Comparison of ENCODE assay signal across 10 cellular contexts in genomic region chr7:55545496-55545895, GRCh38. TPM values are rescaled to one million over a fixed set of nuclear protein-coding genes. Genes with fewer than 3 reads are reported as not detected.
DNase-seq lines count a peak whose midpoint lies in the region; ATAC-seq, FAIRE-seq and TF ChIP-seq lines count a peak whose summit lies in the region.
"Had no signal": no experiment of that assay in that cellular context is flagged by ENCODE, and none has a peak within 500 bp of the region (broad histone marks: within the 10 kb centered on the region; RNA-seq: fewer than 3 reads in every experiment).

No MANE protein-coding gene starts in this region.

- H3K9me3 Mint-ChIP-seq in memory B cell (no peaks in the 10 kb centered on the region), endothelial cell (ENCODE audit: unreplicated experiment) (no peaks in the 10 kb centered on the region)
- H3K9me3 Mint-ChIP-seq: activated CD4-positive, alpha-beta memory T cell treated with anti-CD3 and anti-CD28 coated beads for 36 hours had no signal

- peak overlapping the region; percentile 13 for H3K27ac ChIP-seq in C4-2B

- no peaks in the 10 kb centered on the region for H3K27me3 ChIP-seq in bronchial epithelial cell (ENCODE audit: control insufficient read depth, insufficient read depth, low read length)

- H3K4me3 Mint-ChIP-seq in memory B cell (peak overlapping the region; percentile 44), endothelial cell (ENCODE audit: unreplicated experiment) (no peak overlapping the region)
- H3K4me3 Mint-ChIP-seq: activated CD4-positive, alpha-beta memory T cell treated with anti-CD3 and anti-CD28 coated beads for 36 hours had no signal

- no peak overlapping the region for H3K4me3 ChIP-seq in bronchial epithelial cell (ENCODE audit: low read depth, low read length)

- H3K4me1 Mint-ChIP-seq in memory B cell = peaks cover 77% of the 10 kb centered on the region
- H3K4me1 Mint-ChIP-seq in endothelial cell (ENCODE audit: unreplicated experiment) = peaks cover 8% of the 10 kb centered on the region

- no peak for ATAC-seq in memory B cell (ENCODE audit: low read depth)
- no peak for ATAC-seq in GM18520 (IDR thresholded peaks at IDR 0.05; ENCODE audit: unreplicated experiment)

- DNase-seq in HT1080 (ENCODE audit: low read depth) (peak; percentile 62), bronchial epithelial cell (ENCODE audit: low read depth) (peak; percentile 93), memory B cell (ENCODE audit: low spot score in 2 of 2) (no peak), GM20000 (ENCODE audit: low spot score) (no peak), endothelial cell (ENCODE audit: low spot score) (no peak), GM13976 (ENCODE audit: low spot score) (no peak)
- DNase-seq: activated CD4-positive, alpha-beta memory T cell treated with anti-CD3 and anti-CD28 coated beads for 36 hours; cerebellar nuclear complex had no signal

- H3K36me3 Mint-ChIP-seq in memory B cell (peaks cover 20% of the 10 kb centered on the region), endothelial cell (ENCODE audit: low read depth, unreplicated experiment) (no peaks in the 10 kb centered on the region)

- peak; percentile 7 for FAIRE-seq in bronchial epithelial cell (lab: Jason Lieb, UNC)

- in situ Hi-C loops in GM13976 (cut with MboI; ENCODE audit: low sequenced_read_pairs, unreplicated experiment) = loop anchor here (25.0 kb wide), 1 partner anchor 258 kb away; no protein-coding TSS in a partner anchor

- H3K36me3 ChIP-seq in bronchial epithelial cell (ENCODE audit: control insufficient read depth, insufficient read depth, low read length) = no peaks in the 10 kb centered on the region

- TF ChIP-seq CTCF in C4-2B (conservative IDR thresholded peaks at IDR 0.05) (no peak), bronchial epithelial cell (IDR thresholded peaks at IDR 0.05; ENCODE audit: insufficient read depth, low read length, severe bottlenecking) (peak; percentile 47), GM20000 (IDR thresholded peaks at IDR 0.05; ENCODE audit: extremely low read depth, missing control alignments) (no peak), endothelial cell (IDR thresholded peaks at IDR 0.05; ENCODE audit: unreplicated experiment) (no peak), GM13976 (IDR thresholded peaks at IDR 0.05; ENCODE audit: borderline replicate concordance, control extremely low read depth, extremely low read depth, insufficient read depth, missing control alignments) (no peak)

- H3K27me3 Mint-ChIP-seq in memory B cell (no peaks in the 10 kb centered on the region), endothelial cell (ENCODE audit: unreplicated experiment) (no peaks in the 10 kb centered on the region)
- H3K27me3 Mint-ChIP-seq: activated CD4-positive, alpha-beta memory T cell treated with anti-CD3 and anti-CD28 coated beads for 36 hours had no signal

- H3K27ac Mint-ChIP-seq in memory B cell = peak overlapping the region; percentile 85
- no peak overlapping the region for H3K27ac Mint-ChIP-seq in endothelial cell (ENCODE audit: unreplicated experiment)
- H3K27ac Mint-ChIP-seq: activated CD4-positive, alpha-beta memory T cell treated with anti-CD3 and anti-CD28 coated beads for 36 hours had no signal

RNA-seq across cellular contexts. Expression of gene VOPP1, which starts 26.8 kb away (rescaled TPM):
- 83.0 and 100 TPM in 2 replicates for total RNA-seq in HT1080 (2014; rRNA removed; shearing (Covaris generic))
- 77.8 and 81.4 TPM in 2 replicates for polyA plus RNA-seq in HT1080 (2015; cell fraction: cytosol; rRNA removed)
- 27.7 and 28.1 TPM in 2 replicates for polyA plus RNA-seq in HT1080 (2015; cell fraction: nucleus; rRNA removed)
- total RNA-seq in bronchial epithelial cell = 41.6 and 97.9 TPM in 2 replicates
- 54.2 TPM for total RNA-seq in endothelial cell (ENCODE audit: unreplicated experiment)

Comparison
In these comparisons a context has a peak if more than half of its experiments do, and no peak if none do; other contexts are left out.
1. DNase-seq: peak in HT1080 (single experiment) and bronchial epithelial cell (single experiment); none in memory B cell (0 of 2), GM20000 (single experiment), endothelial cell (single experiment) and GM13976 (single experiment).